In genomic region chr6:18118330-18118729, GRCh38 we compare ENCODE assay signal across 30 cellular contexts. TPM values are rescaled to one million over a fixed set of nuclear protein-coding genes. Genes with fewer than 3 reads are reported as not detected.
A peak's percentile ranks its signal among the peaks of the same experiment; 100 is the strongest.
DNase-seq lines count a peak whose midpoint lies in the region; ATAC-seq and TF ChIP-seq lines count a peak whose summit lies in the region.
"Had no signal": no experiment of that assay in that cellular context is flagged by ENCODE, and none has a peak within 500 bp of the region (broad histone marks: within the 10 kb centered on the region; RNA-seq: fewer than 3 reads in every experiment).

No MANE protein-coding gene starts in this region.

- 31 to 36% methylated on average over 3 of the region's 3 CpGs for WGBS in body of pancreas, 2 donors
- WGBS in right lobe of liver (ENCODE audit: insufficient coverage, low coverage, low lambda C conversion rate, missing lambda C conversion rate): 15% methylated on average over 3 of the region's 3 CpGs
- no CpG with 5 or more reads among the region's 3 CpGs for WGBS in neuronal stem cell (ENCODE audit: extremely low coverage in 2 of 2, insufficient read length in 2 of 2, insufficient replicate concordance in 1 of 2), 2 donors

- H2BK5ac ChIP-seq in neuronal stem cell (ENCODE audit: low read length): no peak overlapping the region

- H3K4me2 ChIP-seq in neuronal stem cell (ENCODE audit: insufficient read depth, low read length, poor library complexity, severe bottlenecking): no peak overlapping the region
- H3K4me2 ChIP-seq: A549 had no signal

- no peak overlapping the region for H3K14ac ChIP-seq in neuronal stem cell (ENCODE audit: low read length)

- H3K79me1 ChIP-seq in neuronal stem cell (ENCODE audit: low read depth, low read length): no peaks in the 10 kb centered on the region

- H3K27ac ChIP-seq in body of pancreas (peak overlapping the region in 1 of 4 donors; percentile 44), right lobe of liver (peak overlapping the region in 1 of 3 donors; percentile 62), neuronal stem cell (replicated peaks; ENCODE audit: low read length) (no peak overlapping the region)
- H3K27ac ChIP-seq: A549, adrenal gland, esophagus squamous epithelium, gastrocnemius medialis, lower lobe of right lung, psoas muscle, upper lobe of left lung had no signal

- no peak overlapping the region for H2AFZ ChIP-seq in neuronal stem cell (ENCODE audit: low read length)

- peak; percentile 52 for ATAC-seq in body of pancreas
- ATAC-seq in right lobe of liver: peak; percentile 46 to 78 (median 63)
- ATAC-seq in HG03571 (IDR thresholded peaks at IDR 0.05; ENCODE audit: unreplicated experiment): no peak
- ATAC-seq: A549; activated CD8-positive, alpha-beta T cell treated with anti-CD3 and anti-CD28 coated beads, Interleukin-2, amount 10 ng/mL, durations not matched to agents 7 days and 5 days; CD8-positive, alpha-beta T cell; gastrocnemius medialis; lower lobe of right lung; naive thymus-derived CD4-positive, alpha-beta T cell; Panc1; psoas muscle; stimulated activated memory B cell treated with anti-CD40 and anti-IgM and Interleukin-4, amounts not matched to agents 10 μg/mL and 1 μg/mL and 100 μg/mL, for 72 hours had no signal

- no peak overlapping the region for H4K8ac ChIP-seq in neuronal stem cell (ENCODE audit: low read depth, low read length)

- H3K4ac ChIP-seq in neuronal stem cell (ENCODE audit: low read length): no peak overlapping the region

- H4K91ac ChIP-seq in neuronal stem cell (ENCODE audit: low read depth, low read length, poor library complexity): no peak overlapping the region

- H3K4me3 ChIP-seq in body of pancreas (no peak overlapping the region), right lobe of liver (no peak overlapping the region), neuronal stem cell (ENCODE audit: low read length in 2 of 2) (no peak overlapping the region)
- H3K4me3 ChIP-seq: A549, adrenal gland, esophagus squamous epithelium, gastrocnemius medialis, lower lobe of right lung, psoas muscle, upper lobe of left lung had no signal

- in situ Hi-C loops in GM13977 (cut with MboI; ENCODE audit: low pct_unique_long_range_greater_than_20kb, low sequenced_read_pairs, unreplicated experiment): no loop called here

- H3K9me3 ChIP-seq in body of pancreas (no peaks in the 10 kb centered on the region), right lobe of liver (no peaks in the 10 kb centered on the region), neuronal stem cell (replicated peaks in 1 of 2; ENCODE audit: control insufficient read depth in 2 of 2, insufficient read depth in 1 of 2, low read depth in 1 of 2, low read length in 2 of 2) (no peaks in the 10 kb centered on the region)
- H3K9me3 ChIP-seq: adrenal gland, BE2C, esophagus squamous epithelium, gastrocnemius medialis, lower lobe of right lung, psoas muscle, upper lobe of left lung had no signal

- no peak overlapping the region for H2BK12ac ChIP-seq in neuronal stem cell (ENCODE audit: low read length)

- no peak for TF ChIP-seq POLR2A in body of pancreas (IDR thresholded peaks at IDR 0.05)
- no peak for TF ChIP-seq POLR2A in right lobe of liver (IDR thresholded peaks at IDR 0.05)

- H3K4me1 ChIP-seq in body of pancreas (peaks cover 10% of the 10 kb centered on the region), right lobe of liver (peaks cover 0 to 11% (median under 1%) of the 10 kb centered on the region in 4 donors), neuronal stem cell (ENCODE audit: control insufficient read depth in 2 of 2, insufficient read depth in 1 of 2, low read depth in 1 of 2, low read length in 2 of 2) (peaks cover 0 to 1% of the 10 kb centered on the region in 2 donors)
- H3K4me1 ChIP-seq: BE2C had no signal

- intact Hi-C loops in body of pancreas (cut with DNase I): no loop called here
- intact Hi-C loops in right lobe of liver (cut with DNase I): no loop called here

- no peak overlapping the region for H3K23ac ChIP-seq in neuronal stem cell (ENCODE audit: low read depth, low read length, poor library complexity)

- H2BK15ac ChIP-seq in neuronal stem cell (ENCODE audit: low read length): no peak overlapping the region

- H2AK5ac ChIP-seq in neuronal stem cell (ENCODE audit: low read depth, low read length): no peak overlapping the region

- H3K27me3 ChIP-seq in body of pancreas (no peaks in the 10 kb centered on the region), right lobe of liver (no peaks in the 10 kb centered on the region), neuronal stem cell (ENCODE audit: control insufficient read depth in 3 of 3, insufficient read depth in 3 of 3, low read depth in 1 of 3, low read length in 3 of 3) (peaks cover 0 to 18% (median 10%) of the 10 kb centered on the region in 3 experiments)
- H3K27me3 ChIP-seq: adrenal gland, BE2C, esophagus squamous epithelium, gastrocnemius medialis, upper lobe of left lung had no signal

- no peak overlapping the region for H3K18ac ChIP-seq in neuronal stem cell (ENCODE audit: low read length)

- no peak overlapping the region for H2BK120ac ChIP-seq in neuronal stem cell (ENCODE audit: low read depth, low read length)

- H3K36me3 ChIP-seq in body of pancreas (replicated peaks in 1 of 2; ENCODE audit: insufficient read depth in 1 of 2, low read depth in 2 of 2) (no peaks in the 10 kb centered on the region), right lobe of liver (no peaks in the 10 kb centered on the region), neuronal stem cell (replicated peaks in 1 of 2; ENCODE audit: control insufficient read depth in 2 of 2, insufficient read depth in 2 of 2, low read length in 2 of 2) (no peaks in the 10 kb centered on the region)
- H3K36me3 ChIP-seq: adrenal gland, BE2C, esophagus squamous epithelium, gastrocnemius medialis, lower lobe of right lung, upper lobe of left lung had no signal

- peak; percentile 43 for DNase-seq in AG20443 (ENCODE audit: low spot score)
- DNase-seq in NCI-H2029 treated with DMSO at 0.1 percent for 48 hours (lab: John Stamatoyannopoulos, UW): peak; percentile 63
- DNase-seq in body of pancreas: peak; percentile 17 to 42 (median 34)
- peak; percentile 27 to 70 (median 53) for DNase-seq in right lobe of liver
- no peak for DNase-seq in NCI-H187 (lab: John Stamatoyannopoulos, UW)
- no peak for DNase-seq in neuronal stem cell (ENCODE audit: low spot score)
- DNase-seq in GM13977 (ENCODE audit: low spot score): no peak
- DNase-seq: activated CD4-positive, alpha-beta T cell treated with anti-CD3 and anti-CD28 coated beads for 4 hours; activated CD8-positive, alpha-beta T cell treated with anti-CD3 and anti-CD28 coated beads, Interleukin-2, amount 10 ng/mL, durations not matched to agents 7 days and 5 days; activated naive CD4-positive, alpha-beta T cell treated with anti-CD3 and anti-CD28 coated beads for 36 hours; BE2C; CD8-positive, alpha-beta T cell; esophagus squamous epithelium; gastrocnemius medialis; KG1; kidney glomerular epithelial cell; lower lobe of right lung; naive thymus-derived CD4-positive, alpha-beta T cell; NCI-H1092 treated with DMSO at 0.1 percent for 48 hours; NCI-H2081 treated with DMSO at 0.1 percent for 48 hours; NCI-H510A; psoas muscle; SHP77; upper lobe of left lung had no signal

- TF ChIP-seq CTCF in body of pancreas (IDR thresholded peaks at IDR 0.05): no peak
- TF ChIP-seq CTCF in right lobe of liver (IDR thresholded peaks at IDR 0.05): no peak
- no peak for TF ChIP-seq CTCF in GM13977 (IDR thresholded peaks at IDR 0.05; ENCODE audit: extremely low read depth, insufficient read depth, missing control alignments)

- no peak overlapping the region for H3K9ac ChIP-seq in neuronal stem cell (ENCODE audit: low read depth, low read length, poor library complexity)

RNA-seq across cellular contexts. Expression of gene NHLRC1, which starts 4.1 kb away (rescaled TPM):
- total RNA-seq in body of pancreas (1 to 10 TPM; 1.3 to 1.8 TPM), right lobe of liver (1 to 10 TPM; 2.2 to 3.0 (median 2.7) TPM)
- polyA plus RNA-seq in neuronal stem cell (2013, experiment 1 of 2): not detected
- not detected for polyA plus RNA-seq in neuronal stem cell (2013, experiment 2 of 2)
- total RNA-seq: MCF 10A had no signal

RNA-seq across cellular contexts. Expression of gene TPMT, which starts 36.5 kb away (rescaled TPM):
- total RNA-seq in body of pancreas (1 to 10 TPM; 4.6 to 8.0 TPM), right lobe of liver (10 to 100 TPM; 26.5 to 31.8 (median 27.7) TPM)
- polyA plus RNA-seq in neuronal stem cell (2013, experiment 1 of 2): 10.0 TPM
- polyA plus RNA-seq in neuronal stem cell (2013, experiment 2 of 2): 10.0 TPM

RNA-seq across cellular contexts. Expression of gene KDM1B, which starts 36.9 kb away (rescaled TPM):
- total RNA-seq in body of pancreas (10 to 100 TPM in 1 of 2 donors, 1 to 10 TPM in 1; 4.6 to 12.7 TPM), right lobe of liver (10 to 100 TPM in 2 of 6 experiments, 1 to 10 TPM in 4; 5.0 to 12.1 (median 9.3) TPM)
- 11.5 TPM for polyA plus RNA-seq in neuronal stem cell (2013, experiment 1 of 2)
- 11.4 TPM for polyA plus RNA-seq in neuronal stem cell (2013, experiment 2 of 2)

Comparison
In these comparisons a context has a peak if more than half of its experiments do, and no peak if none do; other contexts are left out.
1. DNase-seq: peak in AG20443 (single experiment), NCI-H2029 treated with DMSO at 0.1 percent for 48 hours (single experiment), body of pancreas (4 of 4) and right lobe of liver (3 of 3); none in NCI-H187 (0 of 2), neuronal stem cell (single experiment) and GM13977 (single experiment).